Comparison of ENCODE assay signal across 24 cellular contexts in genomic region chr14:85273099-85273677, GRCh38.
DNase-seq lines count a peak whose midpoint lies in the region; FAIRE-seq and TF ChIP-seq lines count a peak whose summit lies in the region.
"Had no signal": no experiment of that assay in that cellular context is flagged by ENCODE, and none has a peak within 500 bp of the region (broad histone marks: within the 10 kb centered on the region; RNA-seq: fewer than 3 reads in every experiment).

No MANE protein-coding gene starts in this region.

- H3K4me3 Mint-ChIP-seq in glutamatergic neuron (ENCODE audit: unreplicated experiment), result no peak overlapping the region
- H3K4me3 Mint-ChIP-seq: activated CD8-positive, alpha-beta T cell treated with anti-CD3 and anti-CD28 coated beads for 36 hours; CD4-positive, CD25-positive, alpha-beta regulatory T cell; dendritic cell treated with granulocyte-macrophage colony-stimulating factor and Interleukin-4, amounts not matched to agents 40 ng/mL and 50 ng/mL, for 4 days; H9; natural killer cell treated with Interleukin-12 subunit alpha and Interleukin-12 subunit beta and Interleukin-15 and Interleukin-18, amount 100 ng/mL, for 72 hours had no signal

- no peaks in the 10 kb centered on the region for H3K27me3 ChIP-seq in SK-N-SH (ENCODE audit: insufficient read depth)
- H3K27me3 ChIP-seq: breast epithelium, testis, vagina had no signal

- CTCF ChIA-PET in SK-N-SH (lab: Yijun Ruan, JAX), result no interaction called here

- FAIRE-seq in D721Med (lab: Jason Lieb, UNC), result peak; percentile 6
- FAIRE-seq: GM18507 had no signal

- H3K4me1 ChIP-seq in SK-N-SH (ENCODE audit: control insufficient read depth in 1 of 2, insufficient read depth in 2 of 2, low read depth in 1 of 2, low read length in 1 of 2), result no peaks in the 10 kb centered on the region; a peak in 1 of 4 replicates
- H3K4me1 ChIP-seq: breast epithelium, parathyroid adenoma, vagina had no signal

- no peak overlapping the region for H3K27ac Mint-ChIP-seq in glutamatergic neuron (ENCODE audit: unreplicated experiment)
- H3K27ac Mint-ChIP-seq: activated CD8-positive, alpha-beta T cell treated with anti-CD3 and anti-CD28 coated beads for 36 hours; CD4-positive, CD25-positive, alpha-beta regulatory T cell; dendritic cell treated with granulocyte-macrophage colony-stimulating factor and Interleukin-4, amounts not matched to agents 40 ng/mL and 50 ng/mL, for 4 days; H9; natural killer cell treated with Interleukin-12 subunit alpha and Interleukin-12 subunit beta and Interleukin-15 and Interleukin-18, amount 100 ng/mL, for 72 hours had no signal

- no peaks in the 10 kb centered on the region for H3K36me3 ChIP-seq in SK-N-SH (replicated peaks in 1 of 2; ENCODE audit: control insufficient read depth in 1 of 2, insufficient read depth in 2 of 2, low read length in 1 of 2)
- H3K36me3 ChIP-seq: breast epithelium, vagina had no signal

- no peaks in the 10 kb centered on the region for H3K27me3 Mint-ChIP-seq in glutamatergic neuron (ENCODE audit: unreplicated experiment)
- H3K27me3 Mint-ChIP-seq: activated CD8-positive, alpha-beta T cell treated with anti-CD3 and anti-CD28 coated beads for 36 hours; CD4-positive, CD25-positive, alpha-beta regulatory T cell; dendritic cell treated with granulocyte-macrophage colony-stimulating factor and Interleukin-4, amounts not matched to agents 40 ng/mL and 50 ng/mL, for 4 days; natural killer cell treated with Interleukin-12 subunit alpha and Interleukin-12 subunit beta and Interleukin-15 and Interleukin-18, amount 100 ng/mL, for 72 hours had no signal

- H3K36me3 Mint-ChIP-seq in glutamatergic neuron (ENCODE audit: unreplicated experiment), result no peaks in the 10 kb centered on the region
- H3K36me3 Mint-ChIP-seq: CD4-positive, CD25-positive, alpha-beta regulatory T cell; natural killer cell treated with Interleukin-12 subunit alpha and Interleukin-12 subunit beta and Interleukin-15 and Interleukin-18, amount 100 ng/mL, for 72 hours had no signal

- TF ChIP-seq EP300 in SK-N-SH (IDR thresholded peaks at IDR 0.05; ENCODE audit: borderline replicate concordance in 1 of 2, low read depth in 1 of 2, low read length in 1 of 2), result no peak

- TF ChIP-seq RAD21 in SK-N-SH (IDR thresholded peaks at IDR 0.05; ENCODE audit: low read length), result no peak

- no peaks in the 10 kb centered on the region for H3K79me2 ChIP-seq in SK-N-SH (ENCODE audit: insufficient read depth)
- H3K79me2 ChIP-seq: parathyroid adenoma had no signal

- H3K9me3 Mint-ChIP-seq in glutamatergic neuron (ENCODE audit: unreplicated experiment), result no peaks in the 10 kb centered on the region
- H3K9me3 Mint-ChIP-seq: activated CD8-positive, alpha-beta T cell treated with anti-CD3 and anti-CD28 coated beads for 36 hours; dendritic cell treated with granulocyte-macrophage colony-stimulating factor and Interleukin-4, amounts not matched to agents 40 ng/mL and 50 ng/mL, for 4 days; H9; natural killer cell treated with Interleukin-12 subunit alpha and Interleukin-12 subunit beta and Interleukin-15 and Interleukin-18, amount 100 ng/mL, for 72 hours had no signal

- H3K9me3 ChIP-seq in SK-N-SH, result no peaks in the 10 kb centered on the region
- H3K9me3 ChIP-seq: breast epithelium, testis, vagina had no signal

- H3K4me1 Mint-ChIP-seq in glutamatergic neuron (ENCODE audit: low read depth, unreplicated experiment), result no peaks in the 10 kb centered on the region

- H4K20me1 ChIP-seq in SK-N-SH (ENCODE audit: insufficient read depth), result no peaks in the 10 kb centered on the region

- TF ChIP-seq CTCF in D721Med (IDR thresholded peaks at IDR 0.05; ENCODE audit: insufficient read depth, missing control alignments) (no peak), SK-N-SH (IDR thresholded peaks at IDR 0.05) (no peak), fibroblast of the aortic adventitia (IDR thresholded peaks at IDR 0.05; ENCODE audit: insufficient read depth, low read length) (peak; percentile 28), glutamatergic neuron (IDR thresholded peaks at IDR 0.05; ENCODE audit: partially characterized antibody, unreplicated experiment) (no peak)

- no peak overlapping the region for H3K4me3 ChIP-seq in SK-N-SH (ENCODE audit: low read depth in 2 of 2, low read length in 1 of 2)
- H3K4me3 ChIP-seq in fibroblast of the aortic adventitia (ENCODE audit: low read depth, low read length), result peak overlapping the region; percentile 34
- H3K4me3 ChIP-seq: testis, vagina had no signal

- no peak overlapping the region for H3K9ac ChIP-seq in SK-N-SH
- H3K9ac ChIP-seq: parathyroid adenoma had no signal

- H2AFZ ChIP-seq in SK-N-SH (ENCODE audit: low read depth), result peak overlapping the region; percentile 44; the same call in 1 of the 2 replicates
- H2AFZ ChIP-seq: parathyroid adenoma had no signal

- DNase-seq in D721Med (ENCODE audit: insufficient read length, low spot score) (no peak), SK-N-SH (no peak), fibroblast of the aortic adventitia (ENCODE audit: low read depth) (peak; percentile 33), pons (ENCODE audit: low spot score) (peak; percentile 85), GM19238 (ENCODE audit: insufficient read length, low spot score) (no peak), glutamatergic neuron (no peak)
- DNase-seq in stimulated activated naive CD4-positive, alpha-beta T cell (lab: John Stamatoyannopoulos, UW), result no peak
- no peak for DNase-seq in stimulated activated naive CD4-positive, alpha-beta T cell treated with Interleukin-2 at 50 U/mL for 16 hours (lab: John Stamatoyannopoulos, UW)
- DNase-seq: activated CD8-positive, alpha-beta T cell treated with anti-CD3 and anti-CD28 coated beads for 36 hours; activated gamma-delta T cell; activated T-cell treated with anti-CD3 and anti-CD28 coated beads for 4 hours; amniotic stem cell; CD4-positive, CD25-positive, alpha-beta regulatory T cell; DMS153; H9; KG1; NCI-H146; testis had no signal

- no peaks in the 10 kb centered on the region for H3F3A ChIP-seq in SK-N-SH (replicated peaks; ENCODE audit: insufficient read depth)

- WGBS in SK-N-SH (ENCODE audit: low lambda C conversion rate), result 42% methylated on average over 5 of the region's 5 CpGs

- no peak overlapping the region for H3K27ac ChIP-seq in SK-N-SH (ENCODE audit: low read depth in 2 of 2, low read length in 1 of 2)
- H3K27ac ChIP-seq: breast epithelium, parathyroid adenoma, testis, vagina had no signal

- H3K4me2 ChIP-seq in SK-N-SH, result 0 out of 2 replicates have a peak overlapping the region, but pooled peaks have one; percentile 19

- H3K9me2 ChIP-seq in SK-N-SH, result no peaks in the 10 kb centered on the region

- POLR2A ChIA-PET in SK-N-SH (lab: Yijun Ruan, JAX), result no interaction called here

TF ChIP-seq in SK-N-SH, 30 proteins besides CTCF, POLR2A, EP300 and RAD21 (continues in another document):
- TF ChIP-seq FOSL2 (IDR thresholded peaks at IDR 0.05; ENCODE audit: borderline replicate concordance, low read depth), result no peak
- no peak for TF ChIP-seq NFIC (IDR thresholded peaks at IDR 0.05; ENCODE audit: borderline replicate concordance)
- TF ChIP-seq FOXJ3 (CRISPR knock-in tag; IDR thresholded peaks at IDR 0.05), result no peak
- TF ChIP-seq USF1 (IDR thresholded peaks at IDR 0.05; ENCODE audit: borderline replicate concordance, low read depth), result no peak
- no peak for TF ChIP-seq MAX (IDR thresholded peaks at IDR 0.05; ENCODE audit: low read depth)
- TF ChIP-seq YY1 (IDR thresholded peaks at IDR 0.05; ENCODE audit: low read depth), result no peak
- no peak for TF ChIP-seq TEAD4 (IDR thresholded peaks at IDR 0.05; ENCODE audit: borderline replicate concordance, insufficient read depth)
- no peak for TF ChIP-seq ZBTB33 (IDR thresholded peaks at IDR 0.05; ENCODE audit: borderline replicate concordance, low read depth)

Comparison
In these comparisons a context has a peak if more than half of its experiments do, and no peak if none do; other contexts are left out.
1. DNase-seq: peak in fibroblast of the aortic adventitia (single experiment) and pons (single experiment); none in D721Med (single experiment), SK-N-SH (single experiment), GM19238 (single experiment), stimulated activated naive CD4-positive, alpha-beta T cell (0 of 6), glutamatergic neuron (single experiment) and stimulated activated naive CD4-positive, alpha-beta T cell treated with Interleukin-2 at 50 U/mL for 16 hours (single experiment).